7 cellular contexts compared by ENCODE assay signal in genomic region chr15:92917606-92918407, GRCh38. TPM values are rescaled to one million over a fixed set of nuclear protein-coding genes. Genes with fewer than 3 reads are reported as not detected.
A peak's percentile ranks its signal among the peaks of the same experiment; 100 is the strongest.
DNase-seq lines count a peak whose midpoint lies in the region; FAIRE-seq lines count a peak whose summit lies in the region.

No MANE protein-coding gene starts in this region.

- H3K4me1 ChIP-seq in esophagus (ENCODE audit: control insufficient read depth in 2 of 2, insufficient read depth in 2 of 2, low read length in 1 of 2): peaks cover 0 to 8% of the 10 kb centered on the region in 2 donors
- peaks cover 78% of the 10 kb centered on the region for H3K4me1 ChIP-seq in mucosa of stomach (ENCODE audit: control insufficient read depth, insufficient read depth, low read length)

- H3K9me3 ChIP-seq in esophagus (ENCODE audit: control insufficient read depth in 2 of 2, insufficient read depth in 1 of 2, low read depth in 1 of 2, low read length in 1 of 2): no peaks in the 10 kb centered on the region
- H3K9me3 ChIP-seq in mucosa of stomach (ENCODE audit: control insufficient read depth, low read length): no peaks in the 10 kb centered on the region

- no peak overlapping the region for H3K4me3 ChIP-seq in esophagus (ENCODE audit: low read depth in 1 of 2, low read length in 2 of 2)
- H3K4me3 ChIP-seq in mucosa of stomach (ENCODE audit: low read length): peak overlapping the region; percentile 11

- DNase-seq in GM18507 (ENCODE audit: extremely low spot score, insufficient read length, low read depth): peak; percentile 48
- peak; percentile 83 for DNase-seq in KG1 (lab: John Stamatoyannopoulos, UW)
- DNase-seq in OCI-M2 (lab: John Stamatoyannopoulos, UW; ENCODE audit: unreplicated experiment): peak; percentile 66
- DNase-seq in activated T-cell treated with anti-CD3 and anti-CD28 coated beads, Interleukin-2, amount 50 U/mL, for 1 hour: peak; percentile 88
- peak; percentile 79 to 94 for DNase-seq in stimulated activated CD8-positive, alpha-beta memory T cell treated with anti-CD3 and anti-CD28 coated beads, Interleukin-4, amount 100 ng/mL, for 4 hours (ENCODE audit: low read depth in 2 of 2, low spot score in 1 of 2)

- peak overlapping the region; percentile 82 to 87 for H3K27ac ChIP-seq in esophagus (ENCODE audit: low read depth in 2 of 2, low read length in 1 of 2)

- H3K36me3 ChIP-seq in esophagus (ENCODE audit: control insufficient read depth in 2 of 2, insufficient read depth in 2 of 2, low read length in 1 of 2) (peaks cover 0 to 2% of the 10 kb centered on the region in 2 donors), mucosa of stomach (ENCODE audit: control insufficient read depth, insufficient read depth, low read length) (no peaks in the 10 kb centered on the region)

- H3K9ac ChIP-seq in mucosa of stomach (ENCODE audit: low read length): peak overlapping the region; percentile 51

- FAIRE-seq in GM18507 (lab: Jason Lieb, UNC): peak; percentile 83

- H3K27me3 ChIP-seq in esophagus (ENCODE audit: control insufficient read depth in 1 of 2, insufficient read depth in 2 of 2, low read length in 2 of 2) (no peaks in the 10 kb centered on the region), mucosa of stomach (ENCODE audit: control insufficient read depth, insufficient read depth, low read length) (no peaks in the 10 kb centered on the region)

- WGBS in esophagus, 2 donors: 15 to 16% methylated on average over 11 of the region's 11 CpGs

RNA-seq across cellular contexts. Expression of gene CHD2, which starts 17.7 kb away (rescaled TPM):
- 10 to 100 TPM; 25.8 to 32.8 TPM for polyA plus RNA-seq in esophagus
